ENCODE assay signal across 1 cellular context in the genomic region with DNA sequence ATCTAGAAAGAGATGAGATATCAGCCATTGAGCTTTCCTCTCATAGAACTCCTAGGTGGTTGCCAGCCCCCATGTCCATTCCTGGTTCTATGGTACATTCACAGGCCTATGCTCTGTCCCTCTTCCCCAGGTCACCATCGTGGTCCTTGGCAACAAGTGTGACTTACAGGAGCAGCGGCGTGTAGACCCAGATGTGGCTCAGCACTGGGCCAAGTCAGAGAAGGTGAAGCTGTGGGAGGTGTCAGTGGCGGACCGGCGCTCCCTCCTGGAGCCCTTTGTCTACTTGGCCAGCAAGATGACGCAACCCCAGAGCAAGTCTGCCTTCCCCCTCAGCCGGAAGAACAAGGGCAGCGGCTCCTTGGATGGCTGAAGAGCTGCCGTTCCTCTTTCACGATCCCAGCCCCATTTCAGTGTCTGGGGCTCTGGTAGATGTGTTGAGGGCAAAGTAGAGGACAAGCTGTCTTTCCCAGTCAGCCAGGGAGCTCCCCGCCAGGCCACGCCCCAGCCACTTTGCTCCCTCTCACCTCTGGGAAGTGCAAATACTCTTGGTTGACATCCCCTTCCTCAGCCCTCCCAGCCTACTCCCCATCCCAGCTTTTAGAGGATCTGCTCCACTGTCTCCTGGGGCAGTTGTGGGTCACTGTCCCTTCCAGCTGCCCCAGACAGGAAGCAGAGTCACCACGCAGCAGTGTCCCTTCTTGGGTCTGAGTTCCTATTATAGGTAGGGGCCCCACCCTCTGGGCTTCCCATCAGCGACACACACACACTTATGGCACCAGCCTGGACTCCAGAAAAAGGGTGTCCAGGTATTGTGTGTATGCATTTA.
TF ChIP-seq lines count a peak whose summit lies in the region.

No MANE protein-coding gene starts in this region.

TF ChIP-seq in K562, 482 proteins besides CTCF, POLR2A, EP300 and RAD21 (continued from another document and continues in another):
- TF ChIP-seq, protein P1, sequence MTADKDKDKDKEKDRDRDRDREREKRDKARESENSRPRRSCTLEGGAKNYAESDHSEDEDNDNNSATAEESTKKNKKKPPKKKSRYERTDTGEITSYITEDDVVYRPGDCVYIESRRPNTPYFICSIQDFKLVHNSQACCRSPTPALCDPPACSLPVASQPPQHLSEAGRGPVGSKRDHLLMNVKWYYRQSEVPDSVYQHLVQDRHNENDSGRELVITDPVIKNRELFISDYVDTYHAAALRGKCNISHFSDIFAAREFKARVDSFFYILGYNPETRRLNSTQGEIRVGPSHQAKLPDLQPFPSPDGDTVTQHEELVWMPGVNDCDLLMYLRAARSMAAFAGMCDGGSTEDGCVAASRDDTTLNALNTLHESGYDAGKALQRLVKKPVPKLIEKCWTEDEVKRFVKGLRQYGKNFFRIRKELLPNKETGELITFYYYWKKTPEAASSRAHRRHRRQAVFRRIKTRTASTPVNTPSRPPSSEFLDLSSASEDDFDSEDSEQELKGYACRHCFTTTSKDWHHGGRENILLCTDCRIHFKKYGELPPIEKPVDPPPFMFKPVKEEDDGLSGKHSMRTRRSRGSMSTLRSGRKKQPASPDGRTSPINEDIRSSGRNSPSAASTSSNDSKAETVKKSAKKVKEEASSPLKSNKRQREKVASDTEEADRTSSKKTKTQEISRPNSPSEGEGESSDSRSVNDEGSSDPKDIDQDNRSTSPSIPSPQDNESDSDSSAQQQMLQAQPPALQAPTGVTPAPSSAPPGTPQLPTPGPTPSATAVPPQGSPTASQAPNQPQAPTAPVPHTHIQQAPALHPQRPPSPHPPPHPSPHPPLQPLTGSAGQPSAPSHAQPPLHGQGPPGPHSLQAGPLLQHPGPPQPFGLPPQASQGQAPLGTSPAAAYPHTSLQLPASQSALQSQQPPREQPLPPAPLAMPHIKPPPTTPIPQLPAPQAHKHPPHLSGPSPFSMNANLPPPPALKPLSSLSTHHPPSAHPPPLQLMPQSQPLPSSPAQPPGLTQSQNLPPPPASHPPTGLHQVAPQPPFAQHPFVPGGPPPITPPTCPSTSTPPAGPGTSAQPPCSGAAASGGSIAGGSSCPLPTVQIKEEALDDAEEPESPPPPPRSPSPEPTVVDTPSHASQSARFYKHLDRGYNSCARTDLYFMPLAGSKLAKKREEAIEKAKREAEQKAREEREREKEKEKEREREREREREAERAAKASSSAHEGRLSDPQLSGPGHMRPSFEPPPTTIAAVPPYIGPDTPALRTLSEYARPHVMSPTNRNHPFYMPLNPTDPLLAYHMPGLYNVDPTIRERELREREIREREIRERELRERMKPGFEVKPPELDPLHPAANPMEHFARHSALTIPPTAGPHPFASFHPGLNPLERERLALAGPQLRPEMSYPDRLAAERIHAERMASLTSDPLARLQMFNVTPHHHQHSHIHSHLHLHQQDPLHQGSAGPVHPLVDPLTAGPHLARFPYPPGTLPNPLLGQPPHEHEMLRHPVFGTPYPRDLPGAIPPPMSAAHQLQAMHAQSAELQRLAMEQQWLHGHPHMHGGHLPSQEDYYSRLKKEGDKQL (CRISPR knock-in tag; IDR thresholded peaks at IDR 0.05; ENCODE audit: borderline replicate concordance) = no peak
- TF ChIP-seq, protein P2, sequence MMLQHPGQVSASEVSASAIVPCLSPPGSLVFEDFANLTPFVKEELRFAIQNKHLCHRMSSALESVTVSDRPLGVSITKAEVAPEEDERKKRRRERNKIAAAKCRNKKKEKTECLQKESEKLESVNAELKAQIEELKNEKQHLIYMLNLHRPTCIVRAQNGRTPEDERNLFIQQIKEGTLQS (IDR thresholded peaks at IDR 0.05) = peak; percentile 99
- TF ChIP-seq, protein P2 (CRISPR knock-in tag; conservative IDR thresholded peaks at IDR 0.05) = peak; percentile 83
- TF ChIP-seq TCF7 (IDR thresholded peaks at IDR 0.05; ENCODE audit: borderline replicate concordance) (no peak), RCOR1 (IDR thresholded peaks at IDR 0.05; ENCODE audit: borderline replicate concordance in 1 of 2, low read depth in 2 of 2, low read length in 2 of 2) (peak in 1 of 2 experiments; percentile 60; a peak in 1 of 4 replicates), ARNT (IDR thresholded peaks at IDR 0.05) (no peak), NCOA4 (IDR thresholded peaks at IDR 0.05; ENCODE audit: partially characterized antibody) (no peak), RFX7 (CRISPR knock-in tag; IDR thresholded peaks at IDR 0.05) (no peak), SRSF3 (IDR thresholded peaks at IDR 0.05; ENCODE audit: insufficient read depth, low read length) (no peak), POU5F1 (IDR thresholded peaks at IDR 0.05; ENCODE audit: borderline replicate concordance, low read depth, low read length, partially characterized antibody) (no peak), FOS (IDR thresholded peaks at IDR 0.05; ENCODE audit: extremely low read depth, insufficient read length) (no peak), ZNF764 (CRISPR knock-in tag; IDR thresholded peaks at IDR 0.05; ENCODE audit: low read depth) (no peak), ZNF197 (CRISPR knock-in tag; IDR thresholded peaks at IDR 0.05; ENCODE audit: low read depth) (no peak), PHTF2 (CRISPR knock-in tag; IDR thresholded peaks at IDR 0.05) (no peak), ZFX (CRISPR knock-in tag; IDR thresholded peaks at IDR 0.05) (0 out of 2 replicates have a peak, but pooled peaks have one; percentile 6), E2F8 (IDR thresholded peaks at IDR 0.05; ENCODE audit: low read depth, partially characterized antibody) (no peak), RBBP5 (IDR thresholded peaks at IDR 0.05; ENCODE audit: borderline replicate concordance, insufficient read depth, low read length, poor library complexity, severe bottlenecking) (no peak), TAL1 (IDR thresholded peaks at IDR 0.05) (no peak), RAD51 (IDR thresholded peaks at IDR 0.05; ENCODE audit: borderline replicate concordance, low read depth) (no peak), SOX6 (IDR thresholded peaks at IDR 0.05) (peak; percentile 76)
- TF ChIP-seq, protein P3, sequence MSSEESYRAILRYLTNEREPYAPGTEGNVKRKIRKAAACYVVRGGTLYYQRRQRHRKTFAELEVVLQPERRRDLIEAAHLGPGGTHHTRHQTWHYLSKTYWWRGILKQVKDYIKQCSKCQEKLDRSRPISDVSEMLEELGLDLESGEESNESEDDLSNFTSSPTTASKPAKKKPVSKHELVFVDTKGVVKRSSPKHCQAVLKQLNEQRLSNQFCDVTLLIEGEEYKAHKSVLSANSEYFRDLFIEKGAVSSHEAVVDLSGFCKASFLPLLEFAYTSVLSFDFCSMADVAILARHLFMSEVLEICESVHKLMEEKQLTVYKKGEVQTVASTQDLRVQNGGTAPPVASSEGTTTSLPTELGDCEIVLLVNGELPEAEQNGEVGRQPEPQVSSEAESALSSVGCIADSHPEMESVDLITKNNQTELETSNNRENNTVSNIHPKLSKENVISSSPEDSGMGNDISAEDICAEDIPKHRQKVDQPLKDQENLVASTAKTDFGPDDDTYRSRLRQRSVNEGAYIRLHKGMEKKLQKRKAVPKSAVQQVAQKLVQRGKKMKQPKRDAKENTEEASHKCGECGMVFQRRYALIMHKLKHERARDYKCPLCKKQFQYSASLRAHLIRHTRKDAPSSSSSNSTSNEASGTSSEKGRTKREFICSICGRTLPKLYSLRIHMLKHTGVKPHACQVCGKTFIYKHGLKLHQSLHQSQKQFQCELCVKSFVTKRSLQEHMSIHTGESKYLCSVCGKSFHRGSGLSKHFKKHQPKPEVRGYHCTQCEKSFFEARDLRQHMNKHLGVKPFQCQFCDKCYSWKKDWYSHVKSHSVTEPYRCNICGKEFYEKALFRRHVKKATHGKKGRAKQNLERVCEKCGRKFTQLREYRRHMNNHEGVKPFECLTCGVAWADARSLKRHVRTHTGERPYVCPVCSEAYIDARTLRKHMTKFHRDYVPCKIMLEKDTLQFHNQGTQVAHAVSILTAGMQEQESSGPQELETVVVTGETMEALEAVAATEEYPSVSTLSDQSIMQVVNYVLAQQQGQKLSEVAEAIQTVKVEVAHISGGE (CRISPR knock-in tag; IDR thresholded peaks at IDR 0.05) = peak in 1 of 3 experiments; percentile 67; a peak in 2 of 6 replicates
- TF ChIP-seq, protein P4, sequence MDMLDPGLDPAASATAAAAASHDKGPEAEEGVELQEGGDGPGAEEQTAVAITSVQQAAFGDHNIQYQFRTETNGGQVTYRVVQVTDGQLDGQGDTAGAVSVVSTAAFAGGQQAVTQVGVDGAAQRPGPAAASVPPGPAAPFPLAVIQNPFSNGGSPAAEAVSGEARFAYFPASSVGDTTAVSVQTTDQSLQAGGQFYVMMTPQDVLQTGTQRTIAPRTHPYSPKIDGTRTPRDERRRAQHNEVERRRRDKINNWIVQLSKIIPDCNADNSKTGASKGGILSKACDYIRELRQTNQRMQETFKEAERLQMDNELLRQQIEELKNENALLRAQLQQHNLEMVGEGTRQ (CRISPR knock-in tag; IDR thresholded peaks at IDR 0.05) = no peak
- TF ChIP-seq, protein P5, sequence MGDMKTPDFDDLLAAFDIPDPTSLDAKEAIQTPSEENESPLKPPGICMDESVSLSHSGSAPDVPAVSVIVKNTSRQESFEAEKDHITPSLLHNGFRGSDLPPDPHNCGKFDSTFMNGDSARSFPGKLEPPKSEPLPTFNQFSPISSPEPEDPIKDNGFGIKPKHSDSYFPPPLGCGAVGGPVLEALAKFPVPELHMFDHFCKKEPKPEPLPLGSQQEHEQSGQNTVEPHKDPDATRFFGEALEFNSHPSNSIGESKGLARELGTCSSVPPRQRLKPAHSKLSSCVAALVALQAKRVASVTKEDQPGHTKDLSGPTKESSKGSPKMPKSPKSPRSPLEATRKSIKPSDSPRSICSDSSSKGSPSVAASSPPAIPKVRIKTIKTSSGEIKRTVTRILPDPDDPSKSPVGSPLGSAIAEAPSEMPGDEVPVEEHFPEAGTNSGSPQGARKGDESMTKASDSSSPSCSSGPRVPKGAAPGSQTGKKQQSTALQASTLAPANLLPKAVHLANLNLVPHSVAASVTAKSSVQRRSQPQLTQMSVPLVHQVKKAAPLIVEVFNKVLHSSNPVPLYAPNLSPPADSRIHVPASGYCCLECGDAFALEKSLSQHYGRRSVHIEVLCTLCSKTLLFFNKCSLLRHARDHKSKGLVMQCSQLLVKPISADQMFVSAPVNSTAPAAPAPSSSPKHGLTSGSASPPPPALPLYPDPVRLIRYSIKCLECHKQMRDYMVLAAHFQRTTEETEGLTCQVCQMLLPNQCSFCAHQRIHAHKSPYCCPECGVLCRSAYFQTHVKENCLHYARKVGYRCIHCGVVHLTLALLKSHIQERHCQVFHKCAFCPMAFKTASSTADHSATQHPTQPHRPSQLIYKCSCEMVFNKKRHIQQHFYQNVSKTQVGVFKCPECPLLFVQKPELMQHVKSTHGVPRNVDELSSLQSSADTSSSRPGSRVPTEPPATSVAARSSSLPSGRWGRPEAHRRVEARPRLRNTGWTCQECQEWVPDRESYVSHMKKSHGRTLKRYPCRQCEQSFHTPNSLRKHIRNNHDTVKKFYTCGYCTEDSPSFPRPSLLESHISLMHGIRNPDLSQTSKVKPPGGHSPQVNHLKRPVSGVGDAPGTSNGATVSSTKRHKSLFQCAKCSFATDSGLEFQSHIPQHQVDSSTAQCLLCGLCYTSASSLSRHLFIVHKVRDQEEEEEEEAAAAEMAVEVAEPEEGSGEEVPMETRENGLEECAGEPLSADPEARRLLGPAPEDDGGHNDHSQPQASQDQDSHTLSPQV (IDR thresholded peaks at IDR 0.05) = peak; percentile 93
